In genomic region chr18:51029378-51029693, GRCh38 we compare ENCODE assay signal across 8 cellular contexts. TPM values are rescaled to one million over a fixed set of nuclear protein-coding genes. Genes with fewer than 3 reads are reported as not detected.
DNase-seq lines count a peak whose midpoint lies in the region; TF ChIP-seq lines count a peak whose summit lies in the region.

No MANE protein-coding gene starts in this region.

- no peak for TF ChIP-seq CTCF in GM12864 (IDR thresholded peaks at IDR 0.05; ENCODE audit: low read depth, low read length, missing control alignments)
- TF ChIP-seq CTCF in Loucy (conservative IDR thresholded peaks at IDR 0.05; ENCODE audit: low read length) = no peak
- no peak for TF ChIP-seq CTCF in neural crest cell (conservative IDR thresholded peaks at IDR 0.05)

- no peaks in the 10 kb centered on the region for H3K9me3 ChIP-seq in Loucy (ENCODE audit: insufficient read depth, low read depth, low read length)
- H3K9me3 ChIP-seq in ectodermal cell (ENCODE audit: control insufficient read depth, low read length) = no peaks in the 10 kb centered on the region

- peaks cover 60% of the 10 kb centered on the region for H3K79me2 ChIP-seq in Loucy (ENCODE audit: insufficient read depth, low read length)

- H3K4me3 ChIP-seq in GM12864 (ENCODE audit: low read depth, low read length) (peak overlapping the region; percentile 69), Loucy (ENCODE audit: low read length, poor library complexity, severe bottlenecking) (peak overlapping the region; percentile 85), ectodermal cell (ENCODE audit: insufficient read depth, low read depth, low read length) (peak overlapping the region; percentile 83)

- no peaks in the 10 kb centered on the region for H3K9me2 ChIP-seq in Loucy (replicated peaks; ENCODE audit: low read depth, low read length)

- H3K4me1 ChIP-seq in Loucy (ENCODE audit: insufficient read depth, low read length, poor library complexity, severe bottlenecking) = peaks cover 45% of the 10 kb centered on the region
- no peaks in the 10 kb centered on the region for H3K4me1 ChIP-seq in ectodermal cell (ENCODE audit: control insufficient read depth, insufficient read depth, low read length)

- H3K27ac ChIP-seq in ectodermal cell (ENCODE audit: insufficient read depth, low read depth, low read length, poor library complexity, severe bottlenecking) = peak overlapping the region; percentile 97

- H3K9ac ChIP-seq in Loucy (ENCODE audit: low read depth, low read length, poor library complexity, severe bottlenecking) = peak overlapping the region; percentile 88

- no peaks in the 10 kb centered on the region for H3F3A ChIP-seq in Loucy (ENCODE audit: low read depth)

- H3K36me3 Mint-ChIP-seq in neural crest cell (ENCODE audit: low read depth) = peaks cover 2% of the 10 kb centered on the region

- H3K9me3 Mint-ChIP-seq in neural crest cell = no peaks in the 10 kb centered on the region

- peak overlapping the region; percentile 95 for H3K4me2 ChIP-seq in Loucy (ENCODE audit: low read depth, low read length, poor library complexity, severe bottlenecking)

- DNase-seq in GM12864 (ENCODE audit: low read depth) (no peak), neural crest cell (ENCODE audit: low read depth, low spot score) (no peak), cerebellum (ENCODE audit: low spot score) (no peak), SK-N-DZ (ENCODE audit: low spot score) (no peak), NCI-H345 treated with DMSO at 0.1 percent for 48 hours (lab: John Stamatoyannopoulos, UW; ENCODE audit: unreplicated experiment) (no peak), nucleus accumbens (lab: John Stamatoyannopoulos, UW) (no peak)

- peak overlapping the region; percentile 84 for H2AFZ ChIP-seq in Loucy (ENCODE audit: low read length)

- H3K27me3 Mint-ChIP-seq in neural crest cell (ENCODE audit: low read depth) = peaks cover 2% of the 10 kb centered on the region

- peak overlapping the region; percentile 99 for H3K27ac Mint-ChIP-seq in neural crest cell (ENCODE audit: unreplicated experiment)

- peaks cover 36% of the 10 kb centered on the region for H4K20me1 ChIP-seq in Loucy (ENCODE audit: insufficient read depth, low read length, poor library complexity, severe bottlenecking)

- peak overlapping the region; percentile 98 for H3K4me3 Mint-ChIP-seq in neural crest cell

- WGBS in ectodermal cell, 2 experiments = 59 to 60% methylated on average over 10 of the region's 10 CpGs

- H3K27me3 ChIP-seq in Loucy (ENCODE audit: insufficient read depth, low read length, poor library complexity, severe bottlenecking) (no peaks in the 10 kb centered on the region), ectodermal cell (ENCODE audit: control insufficient read depth, insufficient read depth, low read length, poor library complexity, severe bottlenecking) (no peaks in the 10 kb centered on the region)

- H3K4me1 Mint-ChIP-seq in neural crest cell = peaks cover 45% of the 10 kb centered on the region

- no peaks in the 10 kb centered on the region for H3K36me3 ChIP-seq in Loucy (ENCODE audit: insufficient read depth, low read length)
- H3K36me3 ChIP-seq in ectodermal cell (ENCODE audit: control insufficient read depth, insufficient read depth, low read length) = no peaks in the 10 kb centered on the region

RNA-seq across cellular contexts. Expression of gene SMAD4, which starts 0.7 kb away (rescaled TPM):
- 160 TPM for polyA plus RNA-seq in ectodermal cell (2013, experiment 1 of 4)
- 168 TPM for polyA plus RNA-seq in ectodermal cell (2013, experiment 2 of 4)
- 127 TPM for polyA plus RNA-seq in ectodermal cell (2013, experiment 3 of 4)
- 131 TPM for polyA plus RNA-seq in ectodermal cell (2013, experiment 4 of 4)
- total RNA-seq in neural crest cell (148 and 151 TPM in 2 replicates), cerebellum (94.7 TPM)
- 62.0 and 73.1 TPM in 2 replicates for polyA plus RNA-seq in SK-N-DZ (2014; cell fraction: cytosol; rRNA removed)
- polyA plus RNA-seq in SK-N-DZ (2014; cell fraction: nucleus; rRNA removed) = 39.8 and 45.6 TPM in 2 replicates
